Comparison of ENCODE assay signal across 12 cellular contexts in genomic region chr13:71964491-71965108, GRCh38.
A peak's percentile ranks its signal among the peaks of the same experiment; 100 is the strongest.
DNase-seq lines count a peak whose midpoint lies in the region; ATAC-seq and TF ChIP-seq lines count a peak whose summit lies in the region.
"Had no signal": no experiment of that assay in that cellular context is flagged by ENCODE, and none has a peak within 500 bp of the region (broad histone marks: within the 10 kb centered on the region; RNA-seq: fewer than 3 reads in every experiment).

No MANE protein-coding gene starts in this region.

- POLR2A ChIA-PET in activated CD4-positive, alpha-beta T cell treated with anti-CD3 and anti-CD28 coated beads for 36 hours (lab: Charles Lee): no interaction called here
- POLR2A ChIA-PET in activated naive CD8-positive, alpha-beta T cell treated with anti-CD3 and anti-CD28 coated beads, Interleukin-2, amount 10 ng/mL, durations not matched to agents 7 days and 5 days (lab: Charles Lee): no interaction called here

- H3K27me3 Mint-ChIP-seq in activated CD4-positive, alpha-beta T cell treated with anti-CD3 and anti-CD28 coated beads for 36 hours: no peaks in the 10 kb centered on the region
- H3K27me3 Mint-ChIP-seq in activated naive CD8-positive, alpha-beta T cell treated with anti-CD3 and anti-CD28 coated beads, Interleukin-2, amount 10 ng/mL, durations not matched to agents 7 days and 5 days: no peaks in the 10 kb centered on the region
- no peaks in the 10 kb centered on the region for H3K27me3 Mint-ChIP-seq in natural killer cell treated with Interleukin-12 subunit alpha and Interleukin-12 subunit beta and Interleukin-15 and Interleukin-18, amount 100 ng/mL, for 72 hours
- H3K27me3 Mint-ChIP-seq in osteocyte (ENCODE audit: unreplicated experiment): no peaks in the 10 kb centered on the region

- no peak for DNase-seq in activated CD4-positive, alpha-beta T cell treated with anti-CD3 and anti-CD28 coated beads for 36 hours
- DNase-seq in activated CD4-positive, alpha-beta T cell treated with anti-CD3 and anti-CD28 coated beads for 48 hours: no peak
- DNase-seq in HT1080 (ENCODE audit: low read depth) (peak; percentile 77), smooth muscle cell (lab: John Stamatoyannopoulos, UW; ENCODE audit: unreplicated experiment) (no peak), osteocyte (ENCODE audit: extremely low spot score, unreplicated experiment) (no peak), foreskin keratinocyte (no peak)
- no peak for DNase-seq in activated naive CD8-positive, alpha-beta T cell treated with anti-CD3 and anti-CD28 coated beads, Interleukin-2, amount 10 ng/mL, durations not matched to agents 7 days and 5 days
- DNase-seq in natural killer cell treated with Interleukin-12 subunit alpha and Interleukin-12 subunit beta and Interleukin-15 and Interleukin-18, amount 100 ng/mL, for 72 hours (ENCODE audit: low spot score): no peak
- DNase-seq: mesendoderm, NCI-H1417, NCI-H510A treated with DMSO at 0.1 percent for 48 hours, Right ventricle myocardium superior had no signal

- intact Hi-C loops in activated CD4-positive, alpha-beta T cell treated with anti-CD3 and anti-CD28 coated beads for 36 hours (cut with DNase I, micrococcal nuclease): no loop called here

- no peak overlapping the region for H3K4me2 ChIP-seq in smooth muscle cell

- no peak for ATAC-seq in activated CD4-positive, alpha-beta T cell treated with anti-CD3 and anti-CD28 coated beads for 36 hours
- ATAC-seq in activated naive CD8-positive, alpha-beta T cell treated with anti-CD3 and anti-CD28 coated beads, Interleukin-2, amount 10 ng/mL, durations not matched to agents 7 days and 5 days (ENCODE audit: low read depth): no peak
- ATAC-seq in natural killer cell treated with Interleukin-12 subunit alpha and Interleukin-12 subunit beta and Interleukin-15 and Interleukin-18, amount 100 ng/mL, for 72 hours: no peak
- ATAC-seq in foreskin keratinocyte: no peak

- no peak overlapping the region for H3K4me3 ChIP-seq in smooth muscle cell

- no peaks in the 10 kb centered on the region for H3K36me3 Mint-ChIP-seq in activated CD4-positive, alpha-beta T cell treated with anti-CD3 and anti-CD28 coated beads for 36 hours (ENCODE audit: low read depth)
- no peaks in the 10 kb centered on the region for H3K36me3 Mint-ChIP-seq in activated naive CD8-positive, alpha-beta T cell treated with anti-CD3 and anti-CD28 coated beads, Interleukin-2, amount 10 ng/mL, durations not matched to agents 7 days and 5 days
- no peaks in the 10 kb centered on the region for H3K36me3 Mint-ChIP-seq in natural killer cell treated with Interleukin-12 subunit alpha and Interleukin-12 subunit beta and Interleukin-15 and Interleukin-18, amount 100 ng/mL, for 72 hours
- H3K36me3 Mint-ChIP-seq in osteocyte (ENCODE audit: unreplicated experiment): no peaks in the 10 kb centered on the region

- no peak overlapping the region for H2AFZ ChIP-seq in smooth muscle cell (ENCODE audit: low read depth)

- H3K9me3 ChIP-seq in smooth muscle cell (replicated peaks; ENCODE audit: low read depth): no peaks in the 10 kb centered on the region

- H4K20me1 ChIP-seq in smooth muscle cell (ENCODE audit: low read depth): no peaks in the 10 kb centered on the region

- H3K27ac Mint-ChIP-seq in activated CD4-positive, alpha-beta T cell treated with anti-CD3 and anti-CD28 coated beads for 36 hours: no peak overlapping the region
- no peak overlapping the region for H3K27ac Mint-ChIP-seq in activated naive CD8-positive, alpha-beta T cell treated with anti-CD3 and anti-CD28 coated beads, Interleukin-2, amount 10 ng/mL, durations not matched to agents 7 days and 5 days
- H3K27ac Mint-ChIP-seq in natural killer cell treated with Interleukin-12 subunit alpha and Interleukin-12 subunit beta and Interleukin-15 and Interleukin-18, amount 100 ng/mL, for 72 hours: no peak overlapping the region
- no peak overlapping the region for H3K27ac Mint-ChIP-seq in osteocyte (ENCODE audit: unreplicated experiment)

- H3K4me3 Mint-ChIP-seq in activated CD4-positive, alpha-beta T cell treated with anti-CD3 and anti-CD28 coated beads for 36 hours: peak overlapping the region; percentile 35
- peak overlapping the region; percentile 57 for H3K4me3 Mint-ChIP-seq in activated naive CD8-positive, alpha-beta T cell treated with anti-CD3 and anti-CD28 coated beads, Interleukin-2, amount 10 ng/mL, durations not matched to agents 7 days and 5 days
- H3K4me3 Mint-ChIP-seq in natural killer cell treated with Interleukin-12 subunit alpha and Interleukin-12 subunit beta and Interleukin-15 and Interleukin-18, amount 100 ng/mL, for 72 hours: peak overlapping the region; percentile 65
- no peak overlapping the region for H3K4me3 Mint-ChIP-seq in osteocyte (ENCODE audit: unreplicated experiment)

- no peaks in the 10 kb centered on the region for H3K4me1 Mint-ChIP-seq in activated CD4-positive, alpha-beta T cell treated with anti-CD3 and anti-CD28 coated beads for 36 hours
- no peaks in the 10 kb centered on the region for H3K4me1 Mint-ChIP-seq in activated naive CD8-positive, alpha-beta T cell treated with anti-CD3 and anti-CD28 coated beads, Interleukin-2, amount 10 ng/mL, durations not matched to agents 7 days and 5 days
- H3K4me1 Mint-ChIP-seq in natural killer cell treated with Interleukin-12 subunit alpha and Interleukin-12 subunit beta and Interleukin-15 and Interleukin-18, amount 100 ng/mL, for 72 hours (ENCODE audit: low read depth in 2 of 2): peaks cover 4 to 5% of the 10 kb centered on the region in 2 donors
- H3K4me1 Mint-ChIP-seq in osteocyte (ENCODE audit: unreplicated experiment): peaks cover 3% of the 10 kb centered on the region

- H3K36me3 ChIP-seq in smooth muscle cell (ENCODE audit: low read depth): no peaks in the 10 kb centered on the region

- H3K4me1 ChIP-seq in smooth muscle cell (ENCODE audit: low read depth): peaks cover 5% of the 10 kb centered on the region
- H3K4me1 ChIP-seq in foreskin keratinocyte: no peaks in the 10 kb centered on the region

- H3F3A ChIP-seq in smooth muscle cell (ENCODE audit: low read depth): no peaks in the 10 kb centered on the region

- CTCF ChIA-PET in activated CD4-positive, alpha-beta T cell treated with anti-CD3 and anti-CD28 coated beads for 36 hours (lab: Charles Lee): no interaction called here

- peaks cover 2% of the 10 kb centered on the region for H3K9me3 Mint-ChIP-seq in activated CD4-positive, alpha-beta T cell treated with anti-CD3 and anti-CD28 coated beads for 36 hours (ENCODE audit: low read depth)
- no peaks in the 10 kb centered on the region for H3K9me3 Mint-ChIP-seq in activated naive CD8-positive, alpha-beta T cell treated with anti-CD3 and anti-CD28 coated beads, Interleukin-2, amount 10 ng/mL, durations not matched to agents 7 days and 5 days
- H3K9me3 Mint-ChIP-seq in natural killer cell treated with Interleukin-12 subunit alpha and Interleukin-12 subunit beta and Interleukin-15 and Interleukin-18, amount 100 ng/mL, for 72 hours: peaks cover 16% of the 10 kb centered on the region
- no peaks in the 10 kb centered on the region for H3K9me3 Mint-ChIP-seq in osteocyte (ENCODE audit: unreplicated experiment)

- H3K79me2 ChIP-seq in smooth muscle cell (ENCODE audit: low read depth): no peaks in the 10 kb centered on the region

- WGBS in smooth muscle cell (ENCODE audit: low lambda C conversion rate): 68% methylated on average over 8 of the region's 8 CpGs

- TF ChIP-seq CTCF in smooth muscle cell (IDR thresholded peaks at IDR 0.05; ENCODE audit: borderline replicate concordance, insufficient read depth, poor library complexity, severe bottlenecking): no peak
- TF ChIP-seq CTCF in osteocyte (IDR thresholded peaks at IDR 0.05): no peak
- no peak for TF ChIP-seq CTCF in foreskin keratinocyte (conservative IDR thresholded peaks at IDR 0.05)

- no peaks in the 10 kb centered on the region for H3K27me3 ChIP-seq in smooth muscle cell (ENCODE audit: low read depth)
- H3K27me3 ChIP-seq in foreskin keratinocyte: no peaks in the 10 kb centered on the region

- H3K9ac ChIP-seq in smooth muscle cell (ENCODE audit: low read depth): no peak overlapping the region

- no peak overlapping the region for H3K27ac ChIP-seq in smooth muscle cell (ENCODE audit: low read depth)
- H3K27ac ChIP-seq in foreskin keratinocyte: no peak overlapping the region
